ENCODE assay signal across 13 cellular contexts in genomic region chr17:67520916-67521772, GRCh38.
DNase-seq lines count a peak whose midpoint lies in the region; TF ChIP-seq lines count a peak whose summit lies in the region.
"Had no signal": no experiment of that assay in that cellular context is flagged by ENCODE, and none has a peak within 500 bp of the region (broad histone marks: within the 10 kb centered on the region; RNA-seq: fewer than 3 reads in every experiment).

No MANE protein-coding gene starts in this region.

- peaks cover 34% of the 10 kb centered on the region for H3K4me1 Mint-ChIP-seq in progenitor cell of endocrine pancreas (ENCODE audit: low read depth)

- H3K27me3 Mint-ChIP-seq in progenitor cell of endocrine pancreas = no peaks in the 10 kb centered on the region

- no peaks in the 10 kb centered on the region for H3K4me1 ChIP-seq in BE2C

- DNase-seq in DMS53 treated with DMSO at 0.1 percent for 48 hours (lab: John Stamatoyannopoulos, UW; ENCODE audit: unreplicated experiment) (peak; percentile 96), NCI-H1092 (lab: John Stamatoyannopoulos, UW) (peak; percentile 40), progenitor cell of endocrine pancreas (ENCODE audit: low spot score, unreplicated experiment) (no peak), NCI-H69 (lab: John Stamatoyannopoulos, UW) (no peak), BE2C (no peak)
- DNase-seq in effector CD8-positive, alpha-beta T cell (lab: John Stamatoyannopoulos, UW) = no peak
- DNase-seq: activated CD8-positive, alpha-beta memory T cell treated with anti-CD3 and anti-CD28 coated beads, Interleukin-2, amount 50 U/mL, for 48 hours; cerebellar nuclear complex; GDM1; stimulated activated naive CD4-positive, alpha-beta T cell treated with Interleukin-2 at 50 U/mL for 16 hours; T-helper 2 cell had no signal

- H3K4me3 Mint-ChIP-seq in progenitor cell of endocrine pancreas (ENCODE audit: low read depth) = no peak overlapping the region

- no peaks in the 10 kb centered on the region for H3K36me3 ChIP-seq in BE2C

- H3K36me3 Mint-ChIP-seq in progenitor cell of endocrine pancreas (ENCODE audit: insufficient read depth) = peaks cover 3% of the 10 kb centered on the region

- no peaks in the 10 kb centered on the region for H3K9me3 ChIP-seq in BE2C
- H3K9me3 ChIP-seq: mucosa of descending colon had no signal

- H3K4me3 ChIP-seq in BE2C (ENCODE audit: low read depth, low read length) = no peak overlapping the region
- H3K4me3 ChIP-seq: mucosa of descending colon had no signal

- peak overlapping the region; percentile 1 for H3K27ac Mint-ChIP-seq in progenitor cell of endocrine pancreas

- peak overlapping the region; percentile 16 for H3K27ac ChIP-seq in cingulate gyrus (ENCODE audit: low read depth, low read length)

- H3K27me3 ChIP-seq in BE2C = no peaks in the 10 kb centered on the region

- H3K9me3 Mint-ChIP-seq in progenitor cell of endocrine pancreas (ENCODE audit: low read depth) = peaks cover 7% of the 10 kb centered on the region

- no peak for TF ChIP-seq CTCF in progenitor cell of endocrine pancreas (IDR thresholded peaks at IDR 0.05; ENCODE audit: unreplicated experiment)
- no peak for TF ChIP-seq CTCF in BE2C (IDR thresholded peaks at IDR 0.05; ENCODE audit: low read depth, low read length)

Comparison
In these comparisons a context has a peak if more than half of its experiments do, and no peak if none do; other contexts are left out.
1. DNase-seq: peak in DMS53 treated with DMSO at 0.1 percent for 48 hours (single experiment) and NCI-H1092 (single experiment); none in progenitor cell of endocrine pancreas (single experiment), effector CD8-positive, alpha-beta T cell (single experiment), NCI-H69 (single experiment) and BE2C (single experiment).